In the genomic region with DNA sequence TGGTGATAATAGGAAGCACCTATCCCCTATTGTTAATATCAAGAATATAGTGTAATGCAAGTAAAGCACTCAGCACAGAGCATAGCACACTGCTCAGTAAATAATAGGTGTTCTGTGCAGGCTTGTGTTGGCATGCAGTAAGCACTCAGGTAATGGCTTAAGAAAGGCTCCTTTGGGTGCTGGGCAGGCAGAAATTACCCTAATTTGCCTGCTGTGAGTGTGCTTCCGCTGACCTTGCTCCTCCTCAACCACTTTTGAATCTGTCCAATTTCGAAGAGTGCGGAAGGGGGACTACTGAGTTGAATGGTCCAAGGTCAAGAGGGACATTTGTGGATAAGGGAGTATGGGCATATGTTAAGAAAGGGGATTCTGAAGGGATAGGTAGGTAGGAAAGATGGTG, we compare ENCODE assay signal across 1 cellular context.
TF ChIP-seq lines count a peak whose summit lies in the region.

No MANE protein-coding gene starts in this region.

TF ChIP-seq in K562, 482 proteins besides CTCF, POLR2A, EP300 and RAD21:
- TF ChIP-seq PCBP2 (IDR thresholded peaks at IDR 0.05; ENCODE audit: low read depth, low read length, poor library complexity, severe bottlenecking) (no peak), ZNF174 (CRISPR knock-in tag; IDR thresholded peaks at IDR 0.05) (no peak), POLR2B (IDR thresholded peaks at IDR 0.05; ENCODE audit: low read depth, partially characterized antibody) (peak; percentile 36), FOXP1 (CRISPR knock-in tag; IDR thresholded peaks at IDR 0.05) (no peak), ZNF212 (CRISPR knock-in tag; IDR thresholded peaks at IDR 0.05) (no peak), ZNF695 (CRISPR knock-in tag; IDR thresholded peaks at IDR 0.05) (no peak), CTBP1 (IDR thresholded peaks at IDR 0.05; ENCODE audit: borderline replicate concordance) (no peak), SUPT5H (IDR thresholded peaks at IDR 0.05) (peak; percentile 56; the same call in 1 of the 2 replicates), ZNF75A (CRISPR knock-in tag; IDR thresholded peaks at IDR 0.05) (no peak), ZNF644 (tag; IDR thresholded peaks at IDR 0.05; ENCODE audit: low read depth) (no peak), RBFOX2 (IDR thresholded peaks at IDR 0.05; ENCODE audit: low read depth, low read length) (0 out of 2 replicates have a peak, but pooled peaks have one; percentile 10), POLR2AphosphoS2 (IDR thresholded peaks at IDR 0.05; ENCODE audit: low read length) (0 out of 2 replicates have a peak, but pooled peaks have one; percentile 33), POLR2H (tag; IDR thresholded peaks at IDR 0.05; ENCODE audit: low read depth) (peak; percentile 25; the same call in 1 of the 2 replicates), FOXA3 (CRISPR knock-in tag; conservative IDR thresholded peaks at IDR 0.05 in 1 of 2, IDR thresholded peaks at IDR 0.05 in 1 of 2) (0 out of 4 replicates have a peak, but pooled peaks of 1 of the 2 experiments have one; percentile 18), SNRNP70 (optimal IDR thresholded peaks at IDR 0.05; ENCODE audit: low read depth, low read length) (no peak), L3MBTL2 (IDR thresholded peaks at IDR 0.05) (no peak)
- TF ChIP-seq, protein P1, sequence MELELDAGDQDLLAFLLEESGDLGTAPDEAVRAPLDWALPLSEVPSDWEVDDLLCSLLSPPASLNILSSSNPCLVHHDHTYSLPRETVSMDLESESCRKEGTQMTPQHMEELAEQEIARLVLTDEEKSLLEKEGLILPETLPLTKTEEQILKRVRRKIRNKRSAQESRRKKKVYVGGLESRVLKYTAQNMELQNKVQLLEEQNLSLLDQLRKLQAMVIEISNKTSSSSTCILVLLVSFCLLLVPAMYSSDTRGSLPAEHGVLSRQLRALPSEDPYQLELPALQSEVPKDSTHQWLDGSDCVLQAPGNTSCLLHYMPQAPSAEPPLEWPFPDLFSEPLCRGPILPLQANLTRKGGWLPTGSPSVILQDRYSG (tag; conservative IDR thresholded peaks at IDR 0.05; ENCODE audit: low read depth), result no peak
- TF ChIP-seq, protein P2, sequence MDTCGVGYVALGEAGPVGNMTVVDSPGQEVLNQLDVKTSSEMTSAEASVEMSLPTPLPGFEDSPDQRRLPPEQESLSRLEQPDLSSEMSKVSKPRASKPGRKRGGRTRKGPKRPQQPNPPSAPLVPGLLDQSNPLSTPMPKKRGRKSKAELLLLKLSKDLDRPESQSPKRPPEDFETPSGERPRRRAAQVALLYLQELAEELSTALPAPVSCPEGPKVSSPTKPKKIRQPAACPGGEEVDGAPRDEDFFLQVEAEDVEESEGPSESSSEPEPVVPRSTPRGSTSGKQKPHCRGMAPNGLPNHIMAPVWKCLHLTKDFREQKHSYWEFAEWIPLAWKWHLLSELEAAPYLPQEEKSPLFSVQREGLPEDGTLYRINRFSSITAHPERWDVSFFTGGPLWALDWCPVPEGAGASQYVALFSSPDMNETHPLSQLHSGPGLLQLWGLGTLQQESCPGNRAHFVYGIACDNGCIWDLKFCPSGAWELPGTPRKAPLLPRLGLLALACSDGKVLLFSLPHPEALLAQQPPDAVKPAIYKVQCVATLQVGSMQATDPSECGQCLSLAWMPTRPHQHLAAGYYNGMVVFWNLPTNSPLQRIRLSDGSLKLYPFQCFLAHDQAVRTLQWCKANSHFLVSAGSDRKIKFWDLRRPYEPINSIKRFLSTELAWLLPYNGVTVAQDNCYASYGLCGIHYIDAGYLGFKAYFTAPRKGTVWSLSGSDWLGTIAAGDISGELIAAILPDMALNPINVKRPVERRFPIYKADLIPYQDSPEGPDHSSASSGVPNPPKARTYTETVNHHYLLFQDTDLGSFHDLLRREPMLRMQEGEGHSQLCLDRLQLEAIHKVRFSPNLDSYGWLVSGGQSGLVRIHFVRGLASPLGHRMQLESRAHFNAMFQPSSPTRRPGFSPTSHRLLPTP (IDR thresholded peaks at IDR 0.05; ENCODE audit: borderline replicate concordance, extremely low read depth, insufficient read length), result no peak
- TF ChIP-seq, protein P3, sequence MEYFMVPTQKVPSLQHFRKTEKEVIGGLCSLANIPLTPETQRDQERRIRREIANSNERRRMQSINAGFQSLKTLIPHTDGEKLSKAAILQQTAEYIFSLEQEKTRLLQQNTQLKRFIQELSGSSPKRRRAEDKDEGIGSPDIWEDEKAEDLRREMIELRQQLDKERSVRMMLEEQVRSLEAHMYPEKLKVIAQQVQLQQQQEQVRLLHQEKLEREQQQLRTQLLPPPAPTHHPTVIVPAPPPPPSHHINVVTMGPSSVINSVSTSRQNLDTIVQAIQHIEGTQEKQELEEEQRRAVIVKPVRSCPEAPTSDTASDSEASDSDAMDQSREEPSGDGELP (CRISPR knock-in tag; IDR thresholded peaks at IDR 0.05; ENCODE audit: borderline replicate concordance), result no peak
- TF ChIP-seq, protein P4, sequence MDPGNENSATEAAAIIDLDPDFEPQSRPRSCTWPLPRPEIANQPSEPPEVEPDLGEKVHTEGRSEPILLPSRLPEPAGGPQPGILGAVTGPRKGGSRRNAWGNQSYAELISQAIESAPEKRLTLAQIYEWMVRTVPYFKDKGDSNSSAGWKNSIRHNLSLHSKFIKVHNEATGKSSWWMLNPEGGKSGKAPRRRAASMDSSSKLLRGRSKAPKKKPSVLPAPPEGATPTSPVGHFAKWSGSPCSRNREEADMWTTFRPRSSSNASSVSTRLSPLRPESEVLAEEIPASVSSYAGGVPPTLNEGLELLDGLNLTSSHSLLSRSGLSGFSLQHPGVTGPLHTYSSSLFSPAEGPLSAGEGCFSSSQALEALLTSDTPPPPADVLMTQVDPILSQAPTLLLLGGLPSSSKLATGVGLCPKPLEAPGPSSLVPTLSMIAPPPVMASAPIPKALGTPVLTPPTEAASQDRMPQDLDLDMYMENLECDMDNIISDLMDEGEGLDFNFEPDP (CRISPR knock-in tag; IDR thresholded peaks at IDR 0.05), result no peak
- TF ChIP-seq, protein P5, sequence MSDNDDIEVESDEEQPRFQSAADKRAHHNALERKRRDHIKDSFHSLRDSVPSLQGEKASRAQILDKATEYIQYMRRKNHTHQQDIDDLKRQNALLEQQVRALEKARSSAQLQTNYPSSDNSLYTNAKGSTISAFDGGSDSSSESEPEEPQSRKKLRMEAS (CRISPR knock-in tag; IDR thresholded peaks at IDR 0.05), result no peak
